ENCODE assay signal across 16 cellular contexts in genomic region chr4:87947381-87948160, GRCh38. TPM values are rescaled to one million over a fixed set of nuclear protein-coding genes. Genes with fewer than 3 reads are reported as not detected.
DNase-seq lines count a peak whose midpoint lies in the region; ATAC-seq and TF ChIP-seq lines count a peak whose summit lies in the region.
"Had no signal": no experiment of that assay in that cellular context is flagged by ENCODE, and none has a peak within 500 bp of the region (broad histone marks: within the 10 kb centered on the region; RNA-seq: fewer than 3 reads in every experiment).

No MANE protein-coding gene starts in this region.

- H3K14ac ChIP-seq in trophoblast cell (ENCODE audit: low read length), result no peak overlapping the region

- H2BK12ac ChIP-seq in trophoblast cell (ENCODE audit: low read length), result no peak overlapping the region

- no peaks in the 10 kb centered on the region for H3K36me3 ChIP-seq in MM.1S (replicated peaks; ENCODE audit: insufficient read depth, low read length)
- no peaks in the 10 kb centered on the region for H3K36me3 ChIP-seq in WERI-Rb-1
- H3K36me3 ChIP-seq in trophoblast cell (ENCODE audit: control insufficient read depth in 1 of 2, insufficient read depth in 2 of 2, low read length in 2 of 2), result no peaks in the 10 kb centered on the region

- H3K27ac ChIP-seq in MM.1S (ENCODE audit: low read length), result no peak overlapping the region
- H3K27ac ChIP-seq in WERI-Rb-1, result no peak overlapping the region
- H3K27ac ChIP-seq in trophoblast cell (ENCODE audit: low read depth, low read length), result no peak overlapping the region

- TF ChIP-seq CTCF in MM.1S (IDR thresholded peaks at IDR 0.05; ENCODE audit: low read length), result no peak
- no peak for TF ChIP-seq CTCF in WERI-Rb-1 (IDR thresholded peaks at IDR 0.05; ENCODE audit: low read depth, low read length)

- H3K4me2 ChIP-seq in MM.1S (ENCODE audit: low read depth, low read length), result no peak overlapping the region
- no peak overlapping the region for H3K4me2 ChIP-seq in trophoblast cell (ENCODE audit: low read length)

- no peaks in the 10 kb centered on the region for H3K9me3 ChIP-seq in MM.1S (replicated peaks; ENCODE audit: insufficient read depth, low read length)
- no peaks in the 10 kb centered on the region for H3K9me3 ChIP-seq in WERI-Rb-1 (ENCODE audit: severe bottlenecking)
- no peaks in the 10 kb centered on the region for H3K9me3 ChIP-seq in trophoblast cell (ENCODE audit: insufficient read depth, low read depth, low read length)

- no peak for ATAC-seq in GM18909 (IDR thresholded peaks at IDR 0.05; ENCODE audit: poor library complexity, unreplicated experiment)
- ATAC-seq: HCT116 had no signal

- H3K9ac ChIP-seq in MM.1S (ENCODE audit: low read length), result no peak overlapping the region
- H3K9ac ChIP-seq in trophoblast cell (ENCODE audit: low read length), result no peak overlapping the region

- H3K79me2 ChIP-seq in MM.1S (ENCODE audit: low read length) (no peaks in the 10 kb centered on the region), trophoblast cell (ENCODE audit: control insufficient read depth, insufficient read depth, low read length, poor library complexity) (no peaks in the 10 kb centered on the region)

- H2BK5ac ChIP-seq in trophoblast cell (ENCODE audit: low read depth, low read length, poor library complexity), result no peak overlapping the region

- H3F3A ChIP-seq in MM.1S (ENCODE audit: insufficient read depth, low read length), result no peaks in the 10 kb centered on the region

- H2AFZ ChIP-seq in MM.1S (ENCODE audit: low read length) (0 out of 2 replicates have a peak overlapping the region, but pooled peaks have one; percentile 4), trophoblast cell (ENCODE audit: insufficient read depth, low read length, poor library complexity) (no peak overlapping the region)

- H2BK120ac ChIP-seq in trophoblast cell (ENCODE audit: insufficient read depth, low read length, poor library complexity), result no peak overlapping the region

- no peak overlapping the region for H3K18ac ChIP-seq in trophoblast cell (ENCODE audit: low read length)

- WGBS in trophoblast cell (ENCODE audit: extremely low coverage, insufficient coverage, insufficient read length), result no CpG with 5 or more reads among the region's 6 CpGs

- H3K4me1 ChIP-seq in MM.1S (ENCODE audit: low read length) (no peaks in the 10 kb centered on the region), trophoblast cell (ENCODE audit: control insufficient read depth in 1 of 2, insufficient read depth in 2 of 2, low read length in 2 of 2) (no peaks in the 10 kb centered on the region)

- H2AK5ac ChIP-seq in trophoblast cell (ENCODE audit: low read length), result no peak overlapping the region

- H3K79me1 ChIP-seq in trophoblast cell (ENCODE audit: low read length), result no peaks in the 10 kb centered on the region

- H4K20me1 ChIP-seq in MM.1S (ENCODE audit: insufficient read depth, low read length), result no peaks in the 10 kb centered on the region

- H3K4me3 ChIP-seq in MM.1S (ENCODE audit: low read length), result no peak overlapping the region
- H3K4me3 ChIP-seq in WERI-Rb-1 (ENCODE audit: low read depth, low read length), result no peak overlapping the region
- H3K4me3 ChIP-seq in trophoblast cell (ENCODE audit: low read depth, low read length), result no peak overlapping the region

- H3K4ac ChIP-seq in trophoblast cell (ENCODE audit: low read depth, low read length), result no peak overlapping the region

- H3K9me2 ChIP-seq in MM.1S (replicated peaks; ENCODE audit: insufficient read depth, low read length), result no peaks in the 10 kb centered on the region

- no peaks in the 10 kb centered on the region for H3K27me3 ChIP-seq in MM.1S (replicated peaks; ENCODE audit: insufficient read depth, low read length)
- no peaks in the 10 kb centered on the region for H3K27me3 ChIP-seq in WERI-Rb-1 (ENCODE audit: insufficient read depth, low read depth, severe bottlenecking)
- H3K27me3 ChIP-seq in trophoblast cell (ENCODE audit: insufficient read depth, low read length), result no peaks in the 10 kb centered on the region

- no peak overlapping the region for H4K8ac ChIP-seq in trophoblast cell (ENCODE audit: low read depth, low read length)

- no peak overlapping the region for H4K12ac ChIP-seq in trophoblast cell (ENCODE audit: low read depth, low read length)

- no peak overlapping the region for H3K23ac ChIP-seq in trophoblast cell (ENCODE audit: low read length)

- H4K91ac ChIP-seq in trophoblast cell (ENCODE audit: low read depth, low read length), result no peak overlapping the region

- DNase-seq in EL (peak; percentile 23), MM.1S (no peak), WERI-Rb-1 (peak; percentile 63), trophoblast cell (peak; percentile 86 to 92), LoVo (ENCODE audit: low spot score) (no peak), NOMO-1 treated with DMSO at 0.1 percent for 48 hours (lab: John Stamatoyannopoulos, UW; ENCODE audit: unreplicated experiment) (no peak)
- no peak for DNase-seq in activated CD4-positive, alpha-beta T cell treated with anti-CD3 and anti-CD28 coated beads, Interleukin-2, amount 50 U/mL, for 4 hours
- DNase-seq: ACHN; C1 segment of cervical spinal cord; Calu3; CD4-positive, alpha-beta T cell; DMS79; GF-D8; IMR-90 had no signal

RNA-seq across cellular contexts. Expression of gene SPP1, which starts 27.9 kb away (rescaled TPM):
- 64.3 and 67.0 TPM in 2 replicates for polyA plus RNA-seq in trophoblast cell (2013)

RNA-seq across cellular contexts. Expression of gene PKD2, which starts 59.9 kb away (rescaled TPM):
- 14.2 and 16.6 TPM in 2 replicates for polyA plus RNA-seq in trophoblast cell (2013)

Comparison
In these comparisons a context has a peak if more than half of its experiments do, and no peak if none do; other contexts are left out.
1. DNase-seq: peak in EL (single experiment), WERI-Rb-1 (single experiment) and trophoblast cell (2 of 2); none in MM.1S (single experiment), LoVo (single experiment), activated CD4-positive, alpha-beta T cell treated with anti-CD3 and anti-CD28 coated beads, Interleukin-2, amount 50 U/mL, for 4 hours (0 of 2) and NOMO-1 treated with DMSO at 0.1 percent for 48 hours (single experiment).